ENCODE assay signal across 12 cellular contexts in genomic region chr16:85484337-85485295, GRCh38.
DNase-seq lines count a peak whose midpoint lies in the region.
"Had no signal": no experiment of that assay in that cellular context is flagged by ENCODE, and none has a peak within 500 bp of the region (broad histone marks: within the 10 kb centered on the region; RNA-seq: fewer than 3 reads in every experiment).

No MANE protein-coding gene starts in this region.

- no peak overlapping the region for H3K9ac ChIP-seq in neuronal stem cell (ENCODE audit: low read depth, low read length, poor library complexity)

- peaks cover 0 to 3% (median 0%) of the 10 kb centered on the region in 3 experiments for H3K27me3 ChIP-seq in neuronal stem cell (ENCODE audit: control insufficient read depth in 3 of 3, insufficient read depth in 3 of 3, low read depth in 1 of 3, low read length in 3 of 3)
- H3K27me3 ChIP-seq: breast epithelium, thyroid gland had no signal

- H2BK15ac ChIP-seq in neuronal stem cell (ENCODE audit: low read length): no peak overlapping the region

- H2AFZ ChIP-seq in neuronal stem cell (ENCODE audit: low read length): no peak overlapping the region

- peak; percentile 9 for DNase-seq in NCI-H2227 (lab: John Stamatoyannopoulos, UW; ENCODE audit: unreplicated experiment)
- DNase-seq in NCI-H2227 treated with DMSO at 0.1 percent for 48 hours (lab: John Stamatoyannopoulos, UW): no peak
- peak; percentile 96 for DNase-seq in NCI-H2107 treated with DMSO at 0.1 percent for 48 hours (lab: John Stamatoyannopoulos, UW; ENCODE audit: unreplicated experiment)
- DNase-seq in SHP77 (lab: John Stamatoyannopoulos, UW): peak; percentile 75 to 84
- no peak for DNase-seq in neuronal stem cell (ENCODE audit: low spot score)
- DNase-seq in DMS114 treated with DMSO at 0.1 percent for 48 hours (lab: John Stamatoyannopoulos, UW; ENCODE audit: unreplicated experiment): no peak
- no peak for DNase-seq in HCEC 1CT
- DNase-seq in activated naive CD4-positive, alpha-beta T cell treated with Interleukin-2 at 50 U/mL for 16 hours: no peak
- DNase-seq: activated CD8-positive, alpha-beta T cell treated with anti-CD3 and anti-CD28 coated beads for 36 hours; activated effector memory CD4-positive, alpha-beta T cell treated with anti-CD3 and anti-CD28 coated beads, Interleukin-2, amount 50 U/mL, for 16 hours; thyroid gland had no signal

- no peak overlapping the region for H3K14ac ChIP-seq in neuronal stem cell (ENCODE audit: low read length)

- H3K79me1 ChIP-seq in neuronal stem cell (ENCODE audit: low read depth, low read length): no peaks in the 10 kb centered on the region

- peaks cover 2 to 6% of the 10 kb centered on the region in 2 donors for H3K4me1 ChIP-seq in neuronal stem cell (ENCODE audit: control insufficient read depth in 2 of 2, insufficient read depth in 1 of 2, low read depth in 1 of 2, low read length in 2 of 2)
- H3K4me1 ChIP-seq: breast epithelium had no signal

- WGBS in neuronal stem cell (ENCODE audit: extremely low coverage in 2 of 2, insufficient read length in 2 of 2, insufficient replicate concordance in 1 of 2), 2 donors: no CpG with 5 or more reads among the region's 29 CpGs

- H3K23ac ChIP-seq in neuronal stem cell (ENCODE audit: low read depth, low read length, poor library complexity): no peak overlapping the region

- H4K8ac ChIP-seq in neuronal stem cell (ENCODE audit: low read depth, low read length): no peak overlapping the region

- peak overlapping the region; percentile 38 for H2AK5ac ChIP-seq in neuronal stem cell (ENCODE audit: low read depth, low read length)

- no peak overlapping the region for H3K4ac ChIP-seq in neuronal stem cell (ENCODE audit: low read length)

- H2BK120ac ChIP-seq in neuronal stem cell (ENCODE audit: low read depth, low read length): no peak overlapping the region

- peak overlapping the region; percentile 73 for H3K18ac ChIP-seq in neuronal stem cell (ENCODE audit: low read length)

- no peak overlapping the region for H3K4me3 ChIP-seq in neuronal stem cell (ENCODE audit: low read length in 2 of 2)
- H3K4me3 ChIP-seq: breast epithelium, thyroid gland had no signal

- H2BK12ac ChIP-seq in neuronal stem cell (ENCODE audit: low read length): no peak overlapping the region

- H3K36me3 ChIP-seq in neuronal stem cell (replicated peaks in 1 of 2; ENCODE audit: control insufficient read depth in 2 of 2, insufficient read depth in 2 of 2, low read length in 2 of 2): no peaks in the 10 kb centered on the region
- H3K36me3 ChIP-seq: breast epithelium, thyroid gland had no signal

- no peak overlapping the region for H3K27ac ChIP-seq in neuronal stem cell (replicated peaks; ENCODE audit: low read length)
- H3K27ac ChIP-seq: breast epithelium, thyroid gland had no signal

- no peak overlapping the region for H2BK5ac ChIP-seq in neuronal stem cell (ENCODE audit: low read length)

- no peak overlapping the region for H4K91ac ChIP-seq in neuronal stem cell (ENCODE audit: low read depth, low read length, poor library complexity)

- H3K9me3 ChIP-seq in neuronal stem cell (replicated peaks in 1 of 2; ENCODE audit: control insufficient read depth in 2 of 2, insufficient read depth in 1 of 2, low read depth in 1 of 2, low read length in 2 of 2): no peaks in the 10 kb centered on the region
- H3K9me3 ChIP-seq: breast epithelium, thyroid gland had no signal

- H3K4me2 ChIP-seq in neuronal stem cell (ENCODE audit: insufficient read depth, low read length, poor library complexity, severe bottlenecking): no peak overlapping the region

Comparison
In these comparisons a context has a peak if more than half of its experiments do, and no peak if none do; other contexts are left out.
1. DNase-seq: peak in NCI-H2227 (single experiment), NCI-H2107 treated with DMSO at 0.1 percent for 48 hours (single experiment) and SHP77 (2 of 2); none in NCI-H2227 treated with DMSO at 0.1 percent for 48 hours (single experiment), neuronal stem cell (single experiment), DMS114 treated with DMSO at 0.1 percent for 48 hours (single experiment), HCEC 1CT (single experiment) and activated naive CD4-positive, alpha-beta T cell treated with Interleukin-2 at 50 U/mL for 16 hours (single experiment).